In the genomic region with DNA sequence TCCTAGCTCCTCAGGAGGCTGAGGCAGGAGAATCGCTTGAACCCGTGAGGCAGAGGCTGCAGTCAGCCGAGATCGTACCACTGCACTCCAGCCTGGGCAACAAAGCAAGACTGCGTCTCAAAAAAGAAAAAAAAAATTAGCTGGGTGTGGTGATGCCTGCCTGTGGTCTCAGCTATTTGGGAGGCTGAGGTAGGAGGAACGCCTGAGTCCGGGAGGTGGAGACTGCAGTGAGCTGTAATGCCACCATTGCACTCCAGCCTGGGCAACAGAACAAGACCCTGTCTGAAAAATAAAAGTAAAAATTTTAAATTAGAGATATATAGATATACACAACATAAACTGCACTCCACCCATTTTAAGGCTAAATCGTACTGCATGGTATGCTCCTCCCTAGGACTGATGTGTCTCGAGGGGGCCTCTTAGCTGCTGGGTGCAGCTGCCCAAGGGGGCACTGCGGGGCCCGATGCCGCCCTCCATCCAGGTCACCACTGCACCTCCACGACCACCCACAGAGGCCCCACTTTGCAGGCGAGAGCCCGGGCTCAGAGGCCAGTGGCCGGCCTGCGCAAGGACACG, we compare ENCODE assay signal across 8 cellular contexts. TPM values are rescaled to one million over a fixed set of nuclear protein-coding genes. Genes with fewer than 3 reads are reported as not detected.
A peak's percentile ranks its signal among the peaks of the same experiment; 100 is the strongest.
DNase-seq lines count a peak whose midpoint lies in the region; ATAC-seq, FAIRE-seq and TF ChIP-seq lines count a peak whose summit lies in the region.

No MANE protein-coding gene starts in this region.

- H3K4me2 ChIP-seq in astrocyte (ENCODE audit: low read length) = peak overlapping the region; percentile 98

- FAIRE-seq in astrocyte (lab: Jason Lieb, UNC) = no peak

- no peaks in the 10 kb centered on the region for H3K36me3 ChIP-seq in astrocyte (ENCODE audit: insufficient read depth, low read length)
- no peaks in the 10 kb centered on the region for H3K36me3 ChIP-seq in mesodermal cell (ENCODE audit: control insufficient read depth, insufficient read depth, low read length)

- H2AFZ ChIP-seq in astrocyte (ENCODE audit: low read depth, low read length) = peak overlapping the region; percentile 97

- H3K27me3 Mint-ChIP-seq in Calu3 (ENCODE audit: unreplicated experiment) (no peaks in the 10 kb centered on the region), astrocyte (ENCODE audit: low read depth, unreplicated experiment) (peaks cover 9% of the 10 kb centered on the region)

- ATAC-seq in HG02870 (IDR thresholded peaks at IDR 0.05; ENCODE audit: unreplicated experiment) = peak; percentile 27

- H3K4me3 ChIP-seq in astrocyte (ENCODE audit: insufficient read depth, low read depth, low read length) (peak overlapping the region; percentile 69), mesodermal cell (ENCODE audit: extremely low read depth, insufficient read depth, low read length, poor library complexity, severe bottlenecking) (peak overlapping the region; percentile 53)

- no peaks in the 10 kb centered on the region for H3K9me3 ChIP-seq in astrocyte (ENCODE audit: insufficient read depth, low read depth, low read length)
- H3K9me3 ChIP-seq in mesodermal cell (ENCODE audit: control insufficient read depth, low read length) = peaks cover 9% of the 10 kb centered on the region

- no peaks in the 10 kb centered on the region for H3K9me3 Mint-ChIP-seq in Calu3 (ENCODE audit: low read depth, unreplicated experiment)
- peaks cover 7% of the 10 kb centered on the region for H3K9me3 Mint-ChIP-seq in astrocyte (ENCODE audit: unreplicated experiment)

- CTCF ChIA-PET in Calu3 (lab: Charles Lee) = interaction anchor here (0.5 to 2.1 kb wide), 13 partner anchors 9 to 1503 kb away, joined by 3 to 17 read pairs (median 3); a partner anchor contains a TSS

- H3K36me3 Mint-ChIP-seq in Calu3 (ENCODE audit: insufficient read depth, unreplicated experiment) = peaks cover 17% of the 10 kb centered on the region
- H3K36me3 Mint-ChIP-seq in astrocyte (ENCODE audit: low read depth, unreplicated experiment) = no peaks in the 10 kb centered on the region

- TF ChIP-seq CTCF in Calu3 (IDR thresholded peaks at IDR 0.05; ENCODE audit: unreplicated experiment) = no peak
- TF ChIP-seq CTCF in astrocyte (IDR thresholded peaks at IDR 0.05; ENCODE audit: insufficient read depth, low read depth, low read length) = no peak

- BruUV-seq in Calu3 (replicated peaks; lab: Mats Ljungman, UMichigan) = no TSS peak

- DNase-seq in Calu3 (no peak), astrocyte (ENCODE audit: low read depth) (no peak), epidermal melanocyte (ENCODE audit: insufficient read length, low spot score) (no peak), iPS-NIHi11 (ENCODE audit: low spot score) (no peak), activated gamma-delta T cell treated with Interleukin-2 at 50 U/mL for 16 hours (no peak), NCI-H128 (lab: John Stamatoyannopoulos, UW; ENCODE audit: unreplicated experiment) (no peak)

- H3K27ac ChIP-seq in astrocyte (ENCODE audit: low read depth, low read length) (no peak overlapping the region), mesodermal cell (ENCODE audit: low read depth, low read length, severe bottlenecking) (no peak overlapping the region)

- no peaks in the 10 kb centered on the region for H3K27me3 ChIP-seq in astrocyte (ENCODE audit: insufficient read depth, low read length)

- H3K27ac Mint-ChIP-seq in Calu3 (ENCODE audit: unreplicated experiment) = no peak overlapping the region
- no peak overlapping the region for H3K27ac Mint-ChIP-seq in astrocyte (ENCODE audit: unreplicated experiment)

- H3K9ac ChIP-seq in astrocyte (ENCODE audit: low read length) = peak overlapping the region; percentile 82

- H3K4me1 ChIP-seq in astrocyte (ENCODE audit: insufficient read depth, low read length) (peaks cover 12% of the 10 kb centered on the region), mesodermal cell (ENCODE audit: control insufficient read depth, insufficient read depth, low read length, poor library complexity, severe bottlenecking) (no peaks in the 10 kb centered on the region)

- H3K4me1 Mint-ChIP-seq in Calu3 (ENCODE audit: low read depth, unreplicated experiment) = no peaks in the 10 kb centered on the region
- H3K4me1 Mint-ChIP-seq in astrocyte (ENCODE audit: low read depth, unreplicated experiment) = no peaks in the 10 kb centered on the region

- H3K4me3 Mint-ChIP-seq in Calu3 (ENCODE audit: low read depth, unreplicated experiment) = peak overlapping the region; percentile 90
- no peak overlapping the region for H3K4me3 Mint-ChIP-seq in astrocyte (ENCODE audit: unreplicated experiment)

- H4K20me1 ChIP-seq in astrocyte (ENCODE audit: insufficient read depth, low read length) = no peaks in the 10 kb centered on the region

- intact Hi-C loops in Calu3 (cut with micrococcal nuclease; ENCODE audit: unreplicated experiment) = loop anchor here (1.0 to 2.0 kb wide), 2 partner anchors 43 to 104 kb away; no protein-coding TSS in a partner anchor

- no peaks in the 10 kb centered on the region for H3K79me2 ChIP-seq in astrocyte (ENCODE audit: insufficient read depth, low read length)

- 49 to 59% methylated on average over 10 to 14 of the region's 18 CpGs for WGBS in mesodermal cell (ENCODE audit: insufficient coverage in 2 of 2), 2 experiments

RNA-seq across cellular contexts. Expression of a gene that starts 40.9 kb away (rescaled TPM):
- 65.9 and 67.1 TPM in 2 replicates for total RNA-seq in Calu3 (2022)
- total RNA-seq in astrocyte = 51.8 and 53.6 TPM in 2 replicates
- 15.0 TPM for polyA plus RNA-seq in mesodermal cell (2013, experiment 1 of 2)
- polyA plus RNA-seq in mesodermal cell (2013, experiment 2 of 2) = 11.8 TPM
